In genomic region chr1:19208710-19209438, GRCh38 we compare ENCODE assay signal across 8 cellular contexts. TPM values are rescaled to one million over a fixed set of nuclear protein-coding genes. Genes with fewer than 3 reads are reported as not detected.
DNase-seq lines count a peak whose midpoint lies in the region; ATAC-seq, FAIRE-seq and TF ChIP-seq lines count a peak whose summit lies in the region.

No MANE protein-coding gene starts in this region.

- peak overlapping the region; percentile 97 for H3K27ac Mint-ChIP-seq in mesothelial cell of epicardium

- peak overlapping the region; percentile 94 for H3K4me3 Mint-ChIP-seq in mesothelial cell of epicardium

- CTCF ChIA-PET in AG04449 (lab: Yijun Ruan, JAX): interaction anchor here (0.9 to 1.6 kb wide), 5 partner anchors 12 to 443 kb away, joined by 3 to 4 read pairs (median 4); no protein-coding TSS in a partner anchor

- H3K4me3 ChIP-seq in AG04449 (ENCODE audit: low read depth, low read length) (peak overlapping the region; percentile 97), bronchial epithelial cell (ENCODE audit: low read depth, low read length) (peak overlapping the region; percentile 70)

- peaks cover 2% of the 10 kb centered on the region for H3K36me3 ChIP-seq in bronchial epithelial cell (ENCODE audit: control insufficient read depth, insufficient read depth, low read length)

- no peaks in the 10 kb centered on the region for H3K27me3 Mint-ChIP-seq in mesothelial cell of epicardium (ENCODE audit: low read depth)

- no peak for ATAC-seq in GM21526 (IDR thresholded peaks at IDR 0.05; ENCODE audit: low FRiP score, unreplicated experiment)

- no peaks in the 10 kb centered on the region for H3K9me3 Mint-ChIP-seq in mesothelial cell of epicardium

- DNase-seq in AG04449 (ENCODE audit: low read depth, low spot score): no peak
- DNase-seq in HS-5 (ENCODE audit: low read depth): peak; percentile 32
- peak; percentile 39 for DNase-seq in bronchial epithelial cell (ENCODE audit: low read depth)
- DNase-seq in mesothelial cell of epicardium (ENCODE audit: low spot score in 2 of 2, unreplicated experiment in 2 of 2): no peak
- no peak for DNase-seq in stimulated activated naive CD4-positive, alpha-beta T cell (lab: John Stamatoyannopoulos, UW)
- DNase-seq in HTR-8/SVneo (ENCODE audit: insufficient read length, low spot score): no peak
- DNase-seq in activated CD8-positive, alpha-beta memory T cell treated with anti-CD3 and anti-CD28 coated beads, Interleukin-2, amount 50 U/mL, for 48 hours: no peak

- POLR2A ChIA-PET in AG04449 (lab: Yijun Ruan, JAX): interaction anchor here (0.6 to 1.2 kb wide), 2 partner anchors 42 to 237 kb away, joined by 3 to 4 read pairs; partner anchors contain the start of gene EMC1

- no peaks in the 10 kb centered on the region for H3K27me3 ChIP-seq in bronchial epithelial cell (ENCODE audit: control insufficient read depth, insufficient read depth, low read length)

- H3K36me3 Mint-ChIP-seq in mesothelial cell of epicardium: no peaks in the 10 kb centered on the region

- no peak for FAIRE-seq in bronchial epithelial cell (lab: Jason Lieb, UNC)
- no peak for FAIRE-seq in HTR-8/SVneo (lab: Jason Lieb, UNC)

- H3K4me1 Mint-ChIP-seq in mesothelial cell of epicardium: peaks cover 60% of the 10 kb centered on the region

- TF ChIP-seq CTCF in AG04449 (IDR thresholded peaks at IDR 0.05; ENCODE audit: insufficient read depth, low read length, missing control alignments) (no peak), bronchial epithelial cell (IDR thresholded peaks at IDR 0.05; ENCODE audit: insufficient read depth, low read length, severe bottlenecking) (no peak), mesothelial cell of epicardium (IDR thresholded peaks at IDR 0.05; ENCODE audit: unreplicated experiment) (no peak)

RNA-seq across cellular contexts. Expression of gene UBR4, which starts 1.2 kb away (rescaled TPM):
- total RNA-seq in bronchial epithelial cell (66.1 and 97.4 TPM in 2 replicates), mesothelial cell of epicardium (206 to 222 TPM (median 215 TPM) in 3 replicates)

RNA-seq across cellular contexts. Expression of gene EMC1, which starts 42.5 kb away (rescaled TPM):
- total RNA-seq in bronchial epithelial cell (45.8 and 60.8 TPM in 2 replicates), mesothelial cell of epicardium (63.1 to 68.5 TPM (median 63.8 TPM) in 3 replicates)

RNA-seq across cellular contexts. Expression of gene MRTO4, which starts 42.7 kb away (rescaled TPM):
- 26.0 and 55.5 TPM in 2 replicates for total RNA-seq in bronchial epithelial cell
- total RNA-seq in mesothelial cell of epicardium: 32.0 to 36.0 TPM (median 34.1 TPM) in 3 replicates

Comparison
In these comparisons a context has a peak if more than half of its experiments do, and no peak if none do; other contexts are left out.
1. DNase-seq: peak in HS-5 (single experiment) and bronchial epithelial cell (single experiment); none in AG04449 (single experiment), mesothelial cell of epicardium (0 of 2), stimulated activated naive CD4-positive, alpha-beta T cell (0 of 6), HTR-8/SVneo (single experiment) and activated CD8-positive, alpha-beta memory T cell treated with anti-CD3 and anti-CD28 coated beads, Interleukin-2, amount 50 U/mL, for 48 hours (single experiment).